1 cellular context compared by ENCODE assay signal in the genomic region with DNA sequence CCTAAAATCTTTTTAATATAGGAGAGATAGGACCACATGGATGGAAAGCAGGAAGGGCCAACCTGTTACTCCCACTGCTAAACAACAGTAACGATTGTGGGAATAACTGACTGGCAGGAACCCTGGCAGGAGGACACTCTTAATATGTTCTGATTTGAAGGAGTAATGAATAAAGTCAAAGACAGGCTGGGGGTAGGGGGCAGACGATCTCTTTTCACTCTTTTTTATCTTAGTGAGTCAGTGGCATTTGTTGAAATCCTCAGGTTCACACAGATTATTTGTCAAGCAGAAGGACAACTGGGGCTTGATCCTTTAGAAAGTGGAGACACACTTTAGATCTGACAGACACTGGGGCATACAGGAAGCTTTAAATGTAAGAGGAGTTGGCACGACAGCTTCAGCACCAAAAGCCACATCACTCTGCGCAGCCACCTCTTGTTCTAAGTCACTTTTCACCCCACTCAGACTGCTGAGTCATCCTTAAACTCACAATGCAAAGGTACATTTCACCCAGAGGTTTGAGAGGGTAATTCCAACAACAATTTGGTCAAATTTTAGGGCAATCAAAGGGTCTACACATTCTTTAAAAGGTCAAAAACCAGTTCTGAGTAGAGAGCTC.
TF ChIP-seq lines count a peak whose summit lies in the region.

No MANE protein-coding gene starts in this region.

TF ChIP-seq in K562, 482 proteins besides CTCF, POLR2A, EP300 and RAD21 (continued from another document and continues in another):
- TF ChIP-seq NFXL1 (CRISPR knock-in tag; IDR thresholded peaks at IDR 0.05) (no peak), NFE2 (IDR thresholded peaks at IDR 0.05; ENCODE audit: low read depth) (peak; percentile 98), CTBP1 (IDR thresholded peaks at IDR 0.05; ENCODE audit: borderline replicate concordance) (peak; percentile 31; the same call in 1 of the 2 replicates), EWSR1 (IDR thresholded peaks at IDR 0.05; ENCODE audit: borderline replicate concordance, low read depth, partially characterized antibody) (no peak), KLF1 (tag; IDR thresholded peaks at IDR 0.05) (no peak), OTX1 (CRISPR knock-in tag; IDR thresholded peaks at IDR 0.05) (no peak), HINFP (tag; conservative IDR thresholded peaks at IDR 0.05; ENCODE audit: low read depth) (no peak), SMAD2 (IDR thresholded peaks at IDR 0.05; ENCODE audit: low read depth, low read length) (no peak), HMG20A (CRISPR knock-in tag; conservative IDR thresholded peaks at IDR 0.05) (no peak), RNF219 (CRISPR knock-in tag; IDR thresholded peaks at IDR 0.05) (no peak), SMAD4 (CRISPR knock-in tag; conservative IDR thresholded peaks at IDR 0.05) (no peak), CBFA2T3 (IDR thresholded peaks at IDR 0.05) (no peak), ARID1B (IDR thresholded peaks at IDR 0.05) (no peak; the same call in 1 of the 2 replicates), BRD4 (IDR thresholded peaks at IDR 0.05) (no peak), ZNF511 (CRISPR knock-in tag; IDR thresholded peaks at IDR 0.05) (no peak), SIN3B (IDR thresholded peaks at IDR 0.05; ENCODE audit: low read depth) (no peak), HNRNPUL1 (IDR thresholded peaks at IDR 0.05; ENCODE audit: low read length) (no peak), MAFG (tag; conservative IDR thresholded peaks at IDR 0.05) (peak; percentile 98), ZNF764 (CRISPR knock-in tag; IDR thresholded peaks at IDR 0.05; ENCODE audit: low read depth) (no peak), PRPF4 (IDR thresholded peaks at IDR 0.05; ENCODE audit: insufficient read depth, low read depth, low read length, poor library complexity, severe bottlenecking) (no peak), FOXJ3 (CRISPR knock-in tag; IDR thresholded peaks at IDR 0.05) (no peak), NFE2L1 (tag; IDR thresholded peaks at IDR 0.05; ENCODE audit: borderline replicate concordance, low read depth) (peak; percentile 93), SRSF7 (optimal IDR thresholded peaks at IDR 0.05; ENCODE audit: low read depth, low read length) (no peak), ZNF512 (tag; IDR thresholded peaks at IDR 0.05) (no peak), SREBF1 (IDR thresholded peaks at IDR 0.05; ENCODE audit: borderline replicate concordance, low read depth, low read length) (no peak), ZNF239 (CRISPR knock-in tag; IDR thresholded peaks at IDR 0.05) (no peak), MAFK (IDR thresholded peaks at IDR 0.05; ENCODE audit: low read length) (peak; percentile 95), CBFB (CRISPR knock-in tag; IDR thresholded peaks at IDR 0.05) (no peak), SMARCA4 (IDR thresholded peaks at IDR 0.05) (peak; percentile 77), TEAD2 (tag; IDR thresholded peaks at IDR 0.05) (no peak), ZNF133 (CRISPR knock-in tag; IDR thresholded peaks at IDR 0.05) (no peak), SRSF1 (IDR thresholded peaks at IDR 0.05; ENCODE audit: low read depth, low read length) (no peak), RCOR1 (IDR thresholded peaks at IDR 0.05; ENCODE audit: borderline replicate concordance in 1 of 2, low read depth in 2 of 2, low read length in 2 of 2) (peak in 1 of 2 experiments; percentile 54; a peak in 1 of 4 replicates), C11orf30 (IDR thresholded peaks at IDR 0.05; ENCODE audit: low read depth) (peak; percentile 98), ATF3 (IDR thresholded peaks at IDR 0.05) (peak; percentile 33; the same call in 1 of the 2 replicates), ATF3 (CRISPR knock-in tag; conservative IDR thresholded peaks at IDR 0.05) (no peak), NR4A1 (CRISPR knock-in tag; IDR thresholded peaks at IDR 0.05) (no peak), NR4A1 (tag; IDR thresholded peaks at IDR 0.05) (no peak), MEF2D (tag; conservative IDR thresholded peaks at IDR 0.05; ENCODE audit: low read depth) (no peak), CREM (IDR thresholded peaks at IDR 0.05; ENCODE audit: low read depth) (no peak), TRIM24 (IDR thresholded peaks at IDR 0.05) (no peak), ZFP36 (IDR thresholded peaks at IDR 0.05; ENCODE audit: low read depth, low read length, partially characterized antibody) (no peak), EHMT2 (IDR thresholded peaks at IDR 0.05) (no peak), ARID2 (IDR thresholded peaks at IDR 0.05) (peak; percentile 23; the same call in 1 of the 2 replicates), ILK (tag; IDR thresholded peaks at IDR 0.05; ENCODE audit: borderline replicate concordance, low read depth) (no peak), ZNF274 (IDR thresholded peaks at IDR 0.05; ENCODE audit: borderline replicate concordance, low read depth, low read length) (no peak), TCF7L2 (IDR thresholded peaks at IDR 0.05; ENCODE audit: low read depth, low read length) (no peak), SMARCE1 (IDR thresholded peaks at IDR 0.05) (peak; percentile 53; the same call in 1 of the 2 replicates), CHCHD3 (CRISPR knock-in tag; IDR thresholded peaks at IDR 0.05) (no peak), FOS (IDR thresholded peaks at IDR 0.05; ENCODE audit: extremely low read depth, insufficient read length) (no peak)
- TF ChIP-seq, protein P1, sequence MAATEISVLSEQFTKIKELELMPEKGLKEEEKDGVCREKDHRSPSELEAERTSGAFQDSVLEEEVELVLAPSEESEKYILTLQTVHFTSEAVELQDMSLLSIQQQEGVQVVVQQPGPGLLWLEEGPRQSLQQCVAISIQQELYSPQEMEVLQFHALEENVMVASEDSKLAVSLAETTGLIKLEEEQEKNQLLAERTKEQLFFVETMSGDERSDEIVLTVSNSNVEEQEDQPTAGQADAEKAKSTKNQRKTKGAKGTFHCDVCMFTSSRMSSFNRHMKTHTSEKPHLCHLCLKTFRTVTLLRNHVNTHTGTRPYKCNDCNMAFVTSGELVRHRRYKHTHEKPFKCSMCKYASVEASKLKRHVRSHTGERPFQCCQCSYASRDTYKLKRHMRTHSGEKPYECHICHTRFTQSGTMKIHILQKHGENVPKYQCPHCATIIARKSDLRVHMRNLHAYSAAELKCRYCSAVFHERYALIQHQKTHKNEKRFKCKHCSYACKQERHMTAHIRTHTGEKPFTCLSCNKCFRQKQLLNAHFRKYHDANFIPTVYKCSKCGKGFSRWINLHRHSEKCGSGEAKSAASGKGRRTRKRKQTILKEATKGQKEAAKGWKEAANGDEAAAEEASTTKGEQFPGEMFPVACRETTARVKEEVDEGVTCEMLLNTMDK (IDR thresholded peaks at IDR 0.05; ENCODE audit: borderline replicate concordance, insufficient read depth, low read depth, low read length, poor library complexity, severe bottlenecking) = no peak
- TF ChIP-seq, protein P2, sequence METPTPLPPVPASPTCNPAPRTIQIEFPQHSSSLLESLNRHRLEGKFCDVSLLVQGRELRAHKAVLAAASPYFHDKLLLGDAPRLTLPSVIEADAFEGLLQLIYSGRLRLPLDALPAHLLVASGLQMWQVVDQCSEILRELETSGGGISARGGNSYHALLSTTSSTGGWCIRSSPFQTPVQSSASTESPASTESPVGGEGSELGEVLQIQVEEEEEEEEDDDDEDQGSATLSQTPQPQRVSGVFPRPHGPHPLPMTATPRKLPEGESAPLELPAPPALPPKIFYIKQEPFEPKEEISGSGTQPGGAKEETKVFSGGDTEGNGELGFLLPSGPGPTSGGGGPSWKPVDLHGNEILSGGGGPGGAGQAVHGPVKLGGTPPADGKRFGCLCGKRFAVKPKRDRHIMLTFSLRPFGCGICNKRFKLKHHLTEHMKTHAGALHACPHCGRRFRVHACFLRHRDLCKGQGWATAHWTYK (CRISPR knock-in tag; IDR thresholded peaks at IDR 0.05) = no peak
- TF ChIP-seq, protein P3, sequence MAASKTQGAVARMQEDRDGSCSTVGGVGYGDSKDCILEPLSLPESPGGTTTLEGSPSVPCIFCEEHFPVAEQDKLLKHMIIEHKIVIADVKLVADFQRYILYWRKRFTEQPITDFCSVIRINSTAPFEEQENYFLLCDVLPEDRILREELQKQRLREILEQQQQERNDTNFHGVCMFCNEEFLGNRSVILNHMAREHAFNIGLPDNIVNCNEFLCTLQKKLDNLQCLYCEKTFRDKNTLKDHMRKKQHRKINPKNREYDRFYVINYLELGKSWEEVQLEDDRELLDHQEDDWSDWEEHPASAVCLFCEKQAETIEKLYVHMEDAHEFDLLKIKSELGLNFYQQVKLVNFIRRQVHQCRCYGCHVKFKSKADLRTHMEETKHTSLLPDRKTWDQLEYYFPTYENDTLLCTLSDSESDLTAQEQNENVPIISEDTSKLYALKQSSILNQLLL (CRISPR knock-in tag; IDR thresholded peaks at IDR 0.05; ENCODE audit: borderline replicate concordance) = no peak
- TF ChIP-seq, protein P4, sequence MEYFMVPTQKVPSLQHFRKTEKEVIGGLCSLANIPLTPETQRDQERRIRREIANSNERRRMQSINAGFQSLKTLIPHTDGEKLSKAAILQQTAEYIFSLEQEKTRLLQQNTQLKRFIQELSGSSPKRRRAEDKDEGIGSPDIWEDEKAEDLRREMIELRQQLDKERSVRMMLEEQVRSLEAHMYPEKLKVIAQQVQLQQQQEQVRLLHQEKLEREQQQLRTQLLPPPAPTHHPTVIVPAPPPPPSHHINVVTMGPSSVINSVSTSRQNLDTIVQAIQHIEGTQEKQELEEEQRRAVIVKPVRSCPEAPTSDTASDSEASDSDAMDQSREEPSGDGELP (CRISPR knock-in tag; IDR thresholded peaks at IDR 0.05; ENCODE audit: borderline replicate concordance) = no peak
- TF ChIP-seq, protein P5, sequence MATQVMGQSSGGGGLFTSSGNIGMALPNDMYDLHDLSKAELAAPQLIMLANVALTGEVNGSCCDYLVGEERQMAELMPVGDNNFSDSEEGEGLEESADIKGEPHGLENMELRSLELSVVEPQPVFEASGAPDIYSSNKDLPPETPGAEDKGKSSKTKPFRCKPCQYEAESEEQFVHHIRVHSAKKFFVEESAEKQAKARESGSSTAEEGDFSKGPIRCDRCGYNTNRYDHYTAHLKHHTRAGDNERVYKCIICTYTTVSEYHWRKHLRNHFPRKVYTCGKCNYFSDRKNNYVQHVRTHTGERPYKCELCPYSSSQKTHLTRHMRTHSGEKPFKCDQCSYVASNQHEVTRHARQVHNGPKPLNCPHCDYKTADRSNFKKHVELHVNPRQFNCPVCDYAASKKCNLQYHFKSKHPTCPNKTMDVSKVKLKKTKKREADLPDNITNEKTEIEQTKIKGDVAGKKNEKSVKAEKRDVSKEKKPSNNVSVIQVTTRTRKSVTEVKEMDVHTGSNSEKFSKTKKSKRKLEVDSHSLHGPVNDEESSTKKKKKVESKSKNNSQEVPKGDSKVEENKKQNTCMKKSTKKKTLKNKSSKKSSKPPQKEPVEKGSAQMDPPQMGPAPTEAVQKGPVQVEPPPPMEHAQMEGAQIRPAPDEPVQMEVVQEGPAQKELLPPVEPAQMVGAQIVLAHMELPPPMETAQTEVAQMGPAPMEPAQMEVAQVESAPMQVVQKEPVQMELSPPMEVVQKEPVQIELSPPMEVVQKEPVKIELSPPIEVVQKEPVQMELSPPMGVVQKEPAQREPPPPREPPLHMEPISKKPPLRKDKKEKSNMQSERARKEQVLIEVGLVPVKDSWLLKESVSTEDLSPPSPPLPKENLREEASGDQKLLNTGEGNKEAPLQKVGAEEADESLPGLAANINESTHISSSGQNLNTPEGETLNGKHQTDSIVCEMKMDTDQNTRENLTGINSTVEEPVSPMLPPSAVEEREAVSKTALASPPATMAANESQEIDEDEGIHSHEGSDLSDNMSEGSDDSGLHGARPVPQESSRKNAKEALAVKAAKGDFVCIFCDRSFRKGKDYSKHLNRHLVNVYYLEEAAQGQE (CRISPR knock-in tag; IDR thresholded peaks at IDR 0.05; ENCODE audit: low read depth) = no peak
